In genomic region chr4:17082186-17082585, GRCh38 we compare ENCODE assay signal across 22 cellular contexts.
"Had no signal": no experiment of that assay in that cellular context is flagged by ENCODE, and none has a peak within 500 bp of the region (broad histone marks: within the 10 kb centered on the region; RNA-seq: fewer than 3 reads in every experiment).

No MANE protein-coding gene starts in this region.

- H3K27ac Mint-ChIP-seq: activated CD4-positive, alpha-beta T cell treated with anti-CD3 and anti-CD28 coated beads for 36 hours; activated CD8-positive, alpha-beta T cell treated with anti-CD3 and anti-CD28 coated beads, Interleukin-2, amount 10 ng/mL, durations not matched to agents 7 days and 5 days; activated naive CD4-positive, alpha-beta T cell treated with anti-CD3 and anti-CD28 coated beads, Interleukin-2, amount 10 ng/mL, durations not matched to agents 7 days and 5 days; activated T-helper 17 cell treated with anti-CD3 and anti-CD28 coated beads, Interleukin-2, amount 50 U/mL, for 72 hours; stimulated activated memory B cell treated with anti-CD40 and anti-IgM and Interleukin-4, amounts not matched to agents 10 μg/mL and 1 μg/mL and 100 μg/mL, for 72 hours had no signal

- H3K9me3 ChIP-seq: adrenal gland, body of pancreas, mucosa of descending colon, neutrophil, tibial artery, vagina had no signal

- H3K4me3 ChIP-seq: adrenal gland, body of pancreas, heart left ventricle, mucosa of descending colon, tibial artery, vagina had no signal

- H3K27me3 ChIP-seq: adrenal gland, body of pancreas, heart left ventricle, neutrophil, tibial artery, vagina had no signal

- H3K4me1 Mint-ChIP-seq: activated CD4-positive, alpha-beta T cell treated with anti-CD3 and anti-CD28 coated beads for 36 hours; activated naive CD4-positive, alpha-beta T cell treated with anti-CD3 and anti-CD28 coated beads, Interleukin-2, amount 10 ng/mL, durations not matched to agents 7 days and 5 days; activated T-helper 17 cell treated with anti-CD3 and anti-CD28 coated beads, Interleukin-2, amount 50 U/mL, for 72 hours; naive thymus-derived CD8-positive, alpha-beta T cell; stimulated activated memory B cell treated with anti-CD40 and anti-IgM and Interleukin-4, amounts not matched to agents 10 μg/mL and 1 μg/mL and 100 μg/mL, for 72 hours had no signal

- DNase-seq: activated CD4-positive, alpha-beta T cell treated with anti-CD3 and anti-CD28 coated beads for 36 hours; activated CD8-positive, alpha-beta T cell treated with anti-CD3 and anti-CD28 coated beads, Interleukin-2, amount 10 ng/mL, durations not matched to agents 7 days and 5 days; activated naive CD4-positive, alpha-beta T cell treated with anti-CD3 and anti-CD28 coated beads, Interleukin-2, amount 10 ng/mL, durations not matched to agents 7 days and 5 days; adrenal gland; body of pancreas; dermis blood vessel endothelial cell; foreskin melanocyte; heart left ventricle; islet precursor cell; mammary epithelial cell; mucosa of descending colon; naive thymus-derived CD8-positive, alpha-beta T cell; right cardiac atrium; small intestine; tibial artery; WERI-Rb-1 had no signal

- ATAC-seq: activated CD4-positive, alpha-beta T cell treated with anti-CD3 and anti-CD28 coated beads for 36 hours; activated CD8-positive, alpha-beta T cell treated with anti-CD3 and anti-CD28 coated beads, Interleukin-2, amount 10 ng/mL, durations not matched to agents 7 days and 5 days; activated T-helper 17 cell treated with anti-CD3 and anti-CD28 coated beads, Interleukin-2, amount 50 U/mL, for 72 hours; body of pancreas; heart left ventricle; left lobe of liver; mucosa of descending colon; naive thymus-derived CD8-positive, alpha-beta T cell; right cardiac atrium; stimulated activated memory B cell treated with anti-CD40 and anti-IgM and Interleukin-4, amounts not matched to agents 10 μg/mL and 1 μg/mL and 100 μg/mL, for 72 hours had no signal

- H3K4me3 Mint-ChIP-seq: activated CD4-positive, alpha-beta T cell treated with anti-CD3 and anti-CD28 coated beads for 36 hours; activated CD8-positive, alpha-beta T cell treated with anti-CD3 and anti-CD28 coated beads, Interleukin-2, amount 10 ng/mL, durations not matched to agents 7 days and 5 days; activated naive CD4-positive, alpha-beta T cell treated with anti-CD3 and anti-CD28 coated beads, Interleukin-2, amount 10 ng/mL, durations not matched to agents 7 days and 5 days; activated T-helper 17 cell treated with anti-CD3 and anti-CD28 coated beads, Interleukin-2, amount 50 U/mL, for 72 hours; naive thymus-derived CD8-positive, alpha-beta T cell; stimulated activated memory B cell treated with anti-CD40 and anti-IgM and Interleukin-4, amounts not matched to agents 10 μg/mL and 1 μg/mL and 100 μg/mL, for 72 hours had no signal

- H3K27me3 Mint-ChIP-seq: activated naive CD4-positive, alpha-beta T cell treated with anti-CD3 and anti-CD28 coated beads, Interleukin-2, amount 10 ng/mL, durations not matched to agents 7 days and 5 days; progenitor cell of endocrine pancreas; stimulated activated memory B cell treated with anti-CD40 and anti-IgM and Interleukin-4, amounts not matched to agents 10 μg/mL and 1 μg/mL and 100 μg/mL, for 72 hours had no signal

- H3K27ac ChIP-seq: adrenal gland, body of pancreas, heart left ventricle, neutrophil, tibial artery, vagina, WERI-Rb-1 had no signal

- H3K36me3 ChIP-seq: adrenal gland, heart left ventricle, neutrophil, tibial artery, vagina, WERI-Rb-1 had no signal

- H3K4me1 ChIP-seq: adrenal gland, body of pancreas, heart left ventricle, tibial artery, vagina had no signal

- H3K36me3 Mint-ChIP-seq: activated naive CD4-positive, alpha-beta T cell treated with anti-CD3 and anti-CD28 coated beads, Interleukin-2, amount 10 ng/mL, durations not matched to agents 7 days and 5 days; stimulated activated memory B cell treated with anti-CD40 and anti-IgM and Interleukin-4, amounts not matched to agents 10 μg/mL and 1 μg/mL and 100 μg/mL, for 72 hours had no signal

- FAIRE-seq: small intestine had no signal

- H3K9me3 Mint-ChIP-seq: activated T-helper 17 cell treated with anti-CD3 and anti-CD28 coated beads, Interleukin-2, amount 50 U/mL, for 72 hours; stimulated activated memory B cell treated with anti-CD40 and anti-IgM and Interleukin-4, amounts not matched to agents 10 μg/mL and 1 μg/mL and 100 μg/mL, for 72 hours had no signal
